Comparison of ENCODE assay signal across 8 cellular contexts in genomic region chr9:757246-757881, GRCh38.
A peak's percentile ranks its signal among the peaks of the same experiment; 100 is the strongest.
DNase-seq lines count a peak whose midpoint lies in the region; ATAC-seq and TF ChIP-seq lines count a peak whose summit lies in the region.

No MANE protein-coding gene starts in this region.

- H3F3A ChIP-seq in Loucy (ENCODE audit: low read depth) = no peaks in the 10 kb centered on the region; the same call in 1 of the 2 replicates

- H3K4me1 ChIP-seq in Loucy (ENCODE audit: insufficient read depth, low read length, poor library complexity, severe bottlenecking) = peaks cover 85% of the 10 kb centered on the region
- H3K4me1 ChIP-seq in adrenal gland (replicated peaks in 1 of 2) = peaks cover 0 to 5% of the 10 kb centered on the region in 2 donors

- intact Hi-C loops in adrenal gland (cut with DNase I) = loop anchor here in 1 of 2 donors (5.0 kb wide), 1 partner anchor 145 kb away; no protein-coding TSS in a partner anchor

- H3K9me2 ChIP-seq in Loucy (replicated peaks; ENCODE audit: low read depth, low read length) = no peaks in the 10 kb centered on the region

- no peaks in the 10 kb centered on the region for H3K9me3 ChIP-seq in Loucy (ENCODE audit: insufficient read depth, low read depth, low read length)
- H3K9me3 ChIP-seq in adrenal gland (replicated peaks in 1 of 3) = no peaks in the 10 kb centered on the region

- TF ChIP-seq POLR2A in adrenal gland (IDR thresholded peaks at IDR 0.05) = no peak

- no peaks in the 10 kb centered on the region for H3K79me2 ChIP-seq in Loucy (ENCODE audit: insufficient read depth, low read length)

- H3K27me3 ChIP-seq in Loucy (ENCODE audit: insufficient read depth, low read length, poor library complexity, severe bottlenecking) = no peaks in the 10 kb centered on the region
- H3K27me3 ChIP-seq in adrenal gland = no peaks in the 10 kb centered on the region

- WGBS in adrenal gland, 4 donors = 59 to 70% (median 67%) methylated on average over 13 of the region's 13 CpGs

- H3K27ac ChIP-seq in adrenal gland = no peak overlapping the region

- H3K4me3 ChIP-seq in Loucy (ENCODE audit: low read length, poor library complexity, severe bottlenecking) = no peak overlapping the region
- no peak overlapping the region for H3K4me3 ChIP-seq in adrenal gland

- peak overlapping the region; percentile 75 for H3K9ac ChIP-seq in Loucy (ENCODE audit: low read depth, low read length, poor library complexity, severe bottlenecking)

- no peak overlapping the region for H2AFZ ChIP-seq in Loucy (ENCODE audit: low read length)

- no peak overlapping the region for H3K4me2 ChIP-seq in Loucy (ENCODE audit: low read depth, low read length, poor library complexity, severe bottlenecking)

- no peak for ATAC-seq in GM19463 (IDR thresholded peaks at IDR 0.05; ENCODE audit: unreplicated experiment)

- DNase-seq in DMS 273 (lab: John Stamatoyannopoulos, UW; ENCODE audit: unreplicated experiment) (peak; percentile 63), DMS 273 treated with DMSO at 0.1 percent for 48 hours (lab: John Stamatoyannopoulos, UW) (no peak), adrenal gland (peak in 6 of 7 donors; percentile 22 to 55 (median 41)), iPS DF 19.7 (ENCODE audit: low read depth, low spot score) (peak; percentile 47), stromal cell of bone marrow (ENCODE audit: low read depth) (peak; percentile 43), inferior parietal cortex (ENCODE audit: extremely low spot score) (no peak)

- H4K20me1 ChIP-seq in Loucy (ENCODE audit: insufficient read depth, low read length, poor library complexity, severe bottlenecking) = no peaks in the 10 kb centered on the region

- H3K36me3 ChIP-seq in Loucy (ENCODE audit: insufficient read depth, low read length) (no peaks in the 10 kb centered on the region), adrenal gland (replicated peaks in 1 of 2) (no peaks in the 10 kb centered on the region)

- TF ChIP-seq CTCF in Loucy (conservative IDR thresholded peaks at IDR 0.05; ENCODE audit: low read length) (peak; percentile 69), adrenal gland (IDR thresholded peaks at IDR 0.05) (peak; percentile 19 to 65 (median 56))

Comparison
In these comparisons a context has a peak if more than half of its experiments do, and no peak if none do; other contexts are left out.
1. DNase-seq: peak in DMS 273 (single experiment), adrenal gland (6 of 7), iPS DF 19.7 (single experiment) and stromal cell of bone marrow (single experiment); none in DMS 273 treated with DMSO at 0.1 percent for 48 hours (single experiment) and inferior parietal cortex (single experiment).